Comparison of ENCODE assay signal across 20 cellular contexts in the genomic region with DNA sequence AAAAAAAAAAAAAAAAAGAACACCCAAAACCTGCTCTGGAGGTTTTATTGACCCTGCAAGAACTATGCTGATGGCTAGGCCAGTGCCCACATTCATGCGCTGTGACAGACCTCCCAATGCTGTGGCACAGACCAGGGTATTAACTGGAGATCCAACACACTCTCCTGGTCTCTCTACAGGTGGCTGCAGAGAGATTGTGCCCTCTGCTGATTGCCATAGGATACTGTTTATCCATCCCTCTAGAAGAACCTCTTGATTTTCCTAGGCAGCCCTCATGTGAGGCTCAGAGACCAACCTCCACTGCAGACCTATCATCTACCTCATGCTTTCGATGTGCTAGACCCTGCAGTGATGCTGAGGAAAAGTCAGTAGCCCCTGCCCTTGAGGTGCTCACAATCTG.
A peak's percentile ranks its signal among the peaks of the same experiment; 100 is the strongest.
DNase-seq lines count a peak whose midpoint lies in the region; TF ChIP-seq lines count a peak whose summit lies in the region.
"Had no signal": no experiment of that assay in that cellular context is flagged by ENCODE, and none has a peak within 500 bp of the region (broad histone marks: within the 10 kb centered on the region; RNA-seq: fewer than 3 reads in every experiment).

No MANE protein-coding gene starts in this region.

- no TSS peak for BruUV-seq in PC-9 (replicated peaks; lab: Mats Ljungman, UMichigan)

- H3K36me3 Mint-ChIP-seq in neural progenitor cell, result no peaks in the 10 kb centered on the region

- no peaks in the 10 kb centered on the region for H3K36me3 ChIP-seq in PC-9 (ENCODE audit: low read depth)
- no peaks in the 10 kb centered on the region for H3K36me3 ChIP-seq in neural progenitor cell
- no peaks in the 10 kb centered on the region for H3K36me3 ChIP-seq in uterus
- H3K36me3 ChIP-seq in testis (ENCODE audit: low read depth, missing control alignments), result no peaks in the 10 kb centered on the region
- H3K36me3 ChIP-seq: right atrium auricular region, tibial nerve had no signal

- no peaks in the 10 kb centered on the region for H3K4me1 ChIP-seq in PC-9 (replicated peaks; ENCODE audit: insufficient read depth)
- no peaks in the 10 kb centered on the region for H3K4me1 ChIP-seq in neural progenitor cell
- H3K4me1 ChIP-seq in uterus, result no peaks in the 10 kb centered on the region
- no peaks in the 10 kb centered on the region for H3K4me1 ChIP-seq in testis
- H3K4me1 ChIP-seq: right atrium auricular region, tibial nerve had no signal

- peak; percentile 54 for TF ChIP-seq CTCF in PC-9 (conservative IDR thresholded peaks at IDR 0.05)
- peak; percentile 26 for TF ChIP-seq CTCF in choroid plexus epithelial cell (conservative IDR thresholded peaks at IDR 0.05; ENCODE audit: low read depth, low read length)
- peak; percentile 41 for TF ChIP-seq CTCF in neural progenitor cell (IDR thresholded peaks at IDR 0.05)
- TF ChIP-seq CTCF in uterus (IDR thresholded peaks at IDR 0.05), result no peak
- no peak for TF ChIP-seq CTCF in testis (IDR thresholded peaks at IDR 0.05)

- H3K9me3 Mint-ChIP-seq in neural progenitor cell, result no peaks in the 10 kb centered on the region
- H3K9me3 Mint-ChIP-seq: CD4-positive, alpha-beta T cell; central memory CD8-positive, alpha-beta T cell had no signal

- H3K9me3 ChIP-seq in PC-9 (ENCODE audit: insufficient read depth, low read depth) (no peaks in the 10 kb centered on the region), neural progenitor cell (ENCODE audit: low read depth) (no peaks in the 10 kb centered on the region), uterus (no peaks in the 10 kb centered on the region), testis (no peaks in the 10 kb centered on the region)
- H3K9me3 ChIP-seq: right atrium auricular region, tibial nerve had no signal

- intact Hi-C loops in PC-9 (cut with micrococcal nuclease; ENCODE audit: unreplicated experiment) (loop anchor here (5.0 kb wide), 1 partner anchor 615 kb away; a partner anchor contains a TSS), uterus (cut with DNase I; ENCODE audit: low total_unique reads) (no loop called here), testis (cut with DNase I; ENCODE audit: low total_unique reads) (no loop called here)

- DNase-seq in NCI-H82 (lab: John Stamatoyannopoulos, UW) (peak; percentile 39), NCI-H82 treated with DMSO at 0.1 percent for 48 hours (lab: John Stamatoyannopoulos, UW; ENCODE audit: unreplicated experiment) (no peak), PC-9 (no peak), choroid plexus epithelial cell (ENCODE audit: low read depth) (no peak), neural progenitor cell (ENCODE audit: low spot score) (peak; percentile 20), uterus (no peak), glomerular visceral epithelial cell (ENCODE audit: extremely low spot score) (no peak), testis (no peak)
- DNase-seq: activated gamma-delta T cell treated with Interleukin-2 at 50 U/mL for 16 hours; CD4-positive, alpha-beta T cell; DMS79 treated with DMSO at 0.1 percent for 48 hours; effector memory CD8-positive, alpha-beta T cell; IMR-90; left colon; NCI-H187 had no signal

- TF ChIP-seq POLR2A in uterus (IDR thresholded peaks at IDR 0.05) (no peak), testis (IDR thresholded peaks at IDR 0.05) (no peak)

- no peaks in the 10 kb centered on the region for H3K9me2 ChIP-seq in PC-9 (ENCODE audit: insufficient read depth)

- CTCF ChIA-PET in PC-9 (lab: Charles Lee), result interaction anchor here (0.6 kb wide), 4 partner anchors 85 to 624 kb away, joined by 3 to 6 read pairs (median 4); no protein-coding TSS in a partner anchor

- no peaks in the 10 kb centered on the region for H3F3A ChIP-seq in PC-9 (ENCODE audit: insufficient read depth, low read depth)
- no peaks in the 10 kb centered on the region for H3F3A ChIP-seq in neural progenitor cell (ENCODE audit: low read depth)

- H3K27me3 ChIP-seq in PC-9 (ENCODE audit: insufficient read depth, low read depth), result no peaks in the 10 kb centered on the region
- no peaks in the 10 kb centered on the region for H3K27me3 ChIP-seq in neural progenitor cell
- no peaks in the 10 kb centered on the region for H3K27me3 ChIP-seq in uterus
- no peaks in the 10 kb centered on the region for H3K27me3 ChIP-seq in testis
- H3K27me3 ChIP-seq: hepatocyte, right atrium auricular region, tibial nerve had no signal

- H3K27me3 Mint-ChIP-seq in neural progenitor cell (ENCODE audit: insufficient read depth, low read depth), result peaks cover 2% of the 10 kb centered on the region
- H3K27me3 Mint-ChIP-seq: CD4-positive, alpha-beta T cell; central memory CD8-positive, alpha-beta T cell; effector memory CD8-positive, alpha-beta T cell had no signal

- H3K4me3 Mint-ChIP-seq in neural progenitor cell, result no peak overlapping the region
- H3K4me3 Mint-ChIP-seq: CD4-positive, alpha-beta T cell; central memory CD8-positive, alpha-beta T cell; effector memory CD8-positive, alpha-beta T cell had no signal

- WGBS in testis, 2 donors, result 92 to 96% methylated on average over 2 of the region's 2 CpGs

- no peak overlapping the region for H3K4me3 ChIP-seq in PC-9
- no peak overlapping the region for H3K4me3 ChIP-seq in choroid plexus epithelial cell (ENCODE audit: low read depth, low read length)
- no peak overlapping the region for H3K4me3 ChIP-seq in neural progenitor cell
- H3K4me3 ChIP-seq in uterus, result no peak overlapping the region
- no peak overlapping the region for H3K4me3 ChIP-seq in testis
- H3K4me3 ChIP-seq: hepatocyte, right atrium auricular region, SK-N-MC, tibial nerve had no signal

- H3K27ac ChIP-seq in PC-9 (no peak overlapping the region), neural progenitor cell (no peak overlapping the region), uterus (no peak overlapping the region), testis (no peak overlapping the region)
- H3K27ac ChIP-seq: hepatocyte, right atrium auricular region, SK-N-MC, tibial nerve had no signal

- H2AFZ ChIP-seq in PC-9 (no peak overlapping the region), neural progenitor cell (replicated peaks) (no peak overlapping the region)
- H2AFZ ChIP-seq: hepatocyte had no signal

- H3K79me2 ChIP-seq in PC-9 (ENCODE audit: low read depth), result no peaks in the 10 kb centered on the region
- no peaks in the 10 kb centered on the region for H3K79me2 ChIP-seq in neural progenitor cell (ENCODE audit: low read depth)
- H3K79me2 ChIP-seq: hepatocyte had no signal

- H4K20me1 ChIP-seq in PC-9 (ENCODE audit: insufficient read depth) (no peaks in the 10 kb centered on the region), neural progenitor cell (ENCODE audit: low read depth) (no peaks in the 10 kb centered on the region)

- H3K9ac ChIP-seq in neural progenitor cell, result no peak overlapping the region

- H3K4me1 Mint-ChIP-seq in neural progenitor cell, result no peaks in the 10 kb centered on the region
- H3K4me1 Mint-ChIP-seq: central memory CD8-positive, alpha-beta T cell had no signal

- no peak overlapping the region for H3K27ac Mint-ChIP-seq in neural progenitor cell
- H3K27ac Mint-ChIP-seq: CD4-positive, alpha-beta T cell; effector memory CD8-positive, alpha-beta T cell had no signal

- H3K4me2 ChIP-seq in PC-9, result no peak overlapping the region
- no peak overlapping the region for H3K4me2 ChIP-seq in neural progenitor cell
- H3K4me2 ChIP-seq: hepatocyte had no signal

- POLR2A ChIA-PET in PC-9 (lab: Charles Lee; ENCODE audit: unreplicated experiment), result no interaction called here

Comparison
In these comparisons a context has a peak if more than half of its experiments do, and no peak if none do; other contexts are left out.
1. DNase-seq: peak in NCI-H82 (single experiment) and neural progenitor cell (single experiment); none in NCI-H82 treated with DMSO at 0.1 percent for 48 hours (single experiment), PC-9 (0 of 2), choroid plexus epithelial cell (single experiment), uterus (0 of 2), glomerular visceral epithelial cell (single experiment) and testis (single experiment).
2. CTCF ChIP-seq: peak in PC-9 (single experiment), choroid plexus epithelial cell (single experiment) and neural progenitor cell (single experiment); none in uterus (0 of 4) and testis (0 of 3).